31 cellular contexts compared by ENCODE assay signal in the genomic region with DNA sequence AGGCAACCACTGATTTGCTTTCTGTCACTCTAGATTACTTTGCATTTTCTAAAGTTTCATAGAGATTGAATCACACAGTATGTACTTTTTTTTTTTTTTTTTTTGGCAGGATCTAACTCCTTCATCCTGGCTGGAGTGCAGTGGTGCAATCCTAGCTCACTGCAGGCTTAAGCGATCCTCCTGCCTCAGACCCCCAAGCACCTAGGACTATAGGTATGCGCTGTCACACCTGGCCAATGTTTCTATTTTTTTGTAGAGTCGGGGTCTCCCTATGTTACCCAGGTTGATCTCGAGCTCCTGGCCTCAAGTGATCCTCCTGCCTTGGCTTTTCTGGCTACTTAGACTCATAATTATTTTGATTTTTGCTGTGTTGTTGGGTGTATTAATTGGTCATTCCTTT.
"Had no signal": no experiment of that assay in that cellular context is flagged by ENCODE, and none has a peak within 500 bp of the region (broad histone marks: within the 10 kb centered on the region; RNA-seq: fewer than 3 reads in every experiment).

No MANE protein-coding gene starts in this region.

- FAIRE-seq: astrocyte, TTC549 had no signal

- H3K27me3 ChIP-seq: adrenal gland, body of pancreas, brain microvascular endothelial cell, breast epithelium had no signal

- H3K9me3 ChIP-seq: adrenal gland, body of pancreas, breast epithelium had no signal

- H3K36me3 ChIP-seq: adrenal gland, brain microvascular endothelial cell, breast epithelium had no signal

- H3K27ac ChIP-seq: adrenal gland, body of pancreas, brain microvascular endothelial cell, breast epithelium, VCaP had no signal

- DNase-seq: activated CD4-positive, alpha-beta memory T cell treated with anti-CD3 and anti-CD28 coated beads, Interleukin-2, amount 10 ng/mL, durations not matched to agents 7 days and 5 days; activated CD4-positive, alpha-beta T cell treated with anti-CD3 and anti-CD28 coated beads for 1 hour; activated CD4-positive, alpha-beta T cell treated with anti-CD3 and anti-CD28 coated beads for 36 hours; activated CD4-positive, alpha-beta T cell treated with anti-CD3 and anti-CD28 coated beads for 48 hours; activated CD4-positive, alpha-beta T cell treated with anti-CD3 and anti-CD28 coated beads, Interleukin-2, amount 10 ng/mL, durations not matched to agents 7 days and 5 days; activated CD4-positive, alpha-beta T cell treated with anti-CD3 and anti-CD28 coated beads, Interleukin-2, amount 50 U/mL, for 48 hours; activated CD4-positive, CD25-positive, alpha-beta regulatory T cell; activated CD8-positive, alpha-beta memory T cell treated with anti-CD3 and anti-CD28 coated beads for 24 hours; activated CD8-positive, alpha-beta memory T cell treated with anti-CD3 and anti-CD28 coated beads, Interleukin-2, amount 10 ng/mL, durations not matched to agents 7 days and 5 days; activated CD8-positive, alpha-beta memory T cell treated with anti-CD3 and anti-CD28 coated beads, Interleukin-2, amount 50 U/mL, for 48 hours; activated CD8-positive, alpha-beta T cell treated with anti-CD3 and anti-CD28 coated beads, Interleukin-2, amount 10 ng/mL, durations not matched to agents 7 days and 5 days; activated effector memory CD4-positive, alpha-beta T cell treated with Interleukin-2 at 50 U/mL for 16 hours; activated gamma-delta T cell; activated naive CD4-positive, alpha-beta T cell treated with anti-CD3 and anti-CD28 coated beads, Interleukin-2, amount 10 ng/mL, durations not matched to agents 7 days and 5 days; activated naive CD4-positive, alpha-beta T cell treated with Interleukin-2 at 50 U/mL for 16 hours; activated naive CD8-positive, alpha-beta T cell treated with anti-CD3 and anti-CD28 coated beads for 36 hours; activated T-cell treated with anti-CD3 and anti-CD28 coated beads, Interleukin-2, amount 50 U/mL, for 24 hours; activated T-cell treated with anti-CD3 and anti-CD28 coated beads, Interleukin-2, amount 50 U/mL, for 48 hours; adrenal gland; amniotic stem cell; aorta; body of pancreas; brain microvascular endothelial cell; central memory CD4-positive, alpha-beta T cell; T-helper 1 cell; T-helper 2 cell; T-helper 9 cell had no signal

- H3K4me1 ChIP-seq: adrenal gland, body of pancreas, breast epithelium had no signal

- H3K4me3 ChIP-seq: adrenal gland, body of pancreas, breast epithelium had no signal
